In genomic region chr2:176093889-176094232, GRCh38 we compare ENCODE assay signal across 18 cellular contexts. TPM values are rescaled to one million over a fixed set of nuclear protein-coding genes. Genes with fewer than 3 reads are reported as not detected.
A peak's percentile ranks its signal among the peaks of the same experiment; 100 is the strongest.
DNase-seq lines count a peak whose midpoint lies in the region; ATAC-seq, FAIRE-seq and TF ChIP-seq lines count a peak whose summit lies in the region.
"Had no signal": no experiment of that assay in that cellular context is flagged by ENCODE, and none has a peak within 500 bp of the region (broad histone marks: within the 10 kb centered on the region; RNA-seq: fewer than 3 reads in every experiment).

No MANE protein-coding gene starts in this region.

- ATAC-seq in GM12878: no peak
- ATAC-seq: activated naive CD4-positive, alpha-beta T cell treated with anti-CD3 and anti-CD28 coated beads, Interleukin-2, amount 50 U/mL, for 72 hours had no signal

- H3K36me3 ChIP-seq in HEK293 (ENCODE audit: control insufficient read depth in 2 of 2, insufficient read depth in 1 of 2, low read length in 2 of 2) (peaks cover 0 to 16% of the 10 kb centered on the region in 2 experiments; a peak in 1 of 3 replicates), GM12878 (ENCODE audit: control insufficient read depth in 2 of 2, insufficient read depth in 2 of 2, low read length in 1 of 2) (no peaks in the 10 kb centered on the region)
- H3K36me3 ChIP-seq: stomach had no signal

- no peaks in the 10 kb centered on the region for H3K79me2 ChIP-seq in GM12878 (ENCODE audit: control insufficient read depth, insufficient read depth, low read length)

- peak; percentile 57 for DNase-seq in activated CD4-positive, alpha-beta T cell treated with anti-CD3 and anti-CD28 coated beads, Interleukin-2, amount 10 ng/mL, durations not matched to agents 24 days and 14 days
- no peak for DNase-seq in activated CD4-positive, alpha-beta T cell treated with anti-CD3 and anti-CD28 coated beads for 1 hour
- DNase-seq in GM12878 (ENCODE audit: low read depth, low spot score): no peak
- no peak for DNase-seq in neural crest cell (ENCODE audit: low read depth, low spot score)
- no peak for DNase-seq in GDM1 (lab: John Stamatoyannopoulos, UW)
- no peak for DNase-seq in KBM-7
- no peak for DNase-seq in NCI-H2107 (lab: John Stamatoyannopoulos, UW)
- DNase-seq: ACHN, caudate nucleus, NCI-H1105, SIG-M5 had no signal

- H3K9me3 Mint-ChIP-seq in activated CD4-positive, alpha-beta T cell treated with anti-CD3 and anti-CD28 coated beads, Interleukin-2, amount 10 ng/mL, durations not matched to agents 24 days and 14 days: peaks cover 4% of the 10 kb centered on the region
- no peaks in the 10 kb centered on the region for H3K9me3 Mint-ChIP-seq in neural crest cell
- H3K9me3 Mint-ChIP-seq: activated naive CD4-positive, alpha-beta T cell treated with anti-CD3 and anti-CD28 coated beads, Interleukin-2, amount 50 U/mL, for 72 hours had no signal

- in situ Hi-C loops in GM12878 (cut with MboI) (no loop called here), KBM-7 (cut with MboI; ENCODE audit: low pct_unique_long_range_greater_than_20kb, low sequenced_read_pairs) (loop anchor here (25.0 kb wide), 2 partner anchors 407 to 732 kb away; no protein-coding TSS in a partner anchor)

- peak overlapping the region; percentile 55; the same call in 1 of the 2 replicates for H3K4me3 ChIP-seq in HEK293 (ENCODE audit: low read depth, low read length)
- no peak overlapping the region for H3K4me3 ChIP-seq in GM12878

- peaks cover 87% of the 10 kb centered on the region for H3K27me3 Mint-ChIP-seq in activated CD4-positive, alpha-beta T cell treated with anti-CD3 and anti-CD28 coated beads, Interleukin-2, amount 10 ng/mL, durations not matched to agents 24 days and 14 days
- peaks cover 96% of the 10 kb centered on the region for H3K27me3 Mint-ChIP-seq in neural crest cell (ENCODE audit: low read depth)

- WGBS in GM12878 (ENCODE audit: insufficient coverage, insufficient replicate concordance, low lambda C conversion rate, missing lambda C conversion rate): 7% methylated on average over 8 of the region's 8 CpGs

- no peak for TF ChIP-seq RAD21 in GM12878 (IDR thresholded peaks at IDR 0.05; ENCODE audit: insufficient read depth, low read depth, low read length)

- SMC1A ChIA-PET in GM12878 (lab: Charles Lee; ENCODE audit: uncharacterized antibody, unreplicated experiment): interaction anchor here (4.7 kb wide), 1 partner anchor 405 kb away, joined by 56 read pairs; no protein-coding TSS in a partner anchor

- TF ChIP-seq POLR2A in GM12878 (IDR thresholded peaks at IDR 0.05; ENCODE audit: low read depth, low read length): no peak

- H2AFZ ChIP-seq in GM12878 (ENCODE audit: control insufficient read depth, low read depth, low read length): no peak overlapping the region

- BruUV-seq in GM12878 (replicated peaks; lab: Mats Ljungman, UMichigan): no TSS peak

- H3K9me3 ChIP-seq in HEK293 (ENCODE audit: control insufficient read depth, insufficient read depth, low read depth, low read length): no peaks in the 10 kb centered on the region
- no peaks in the 10 kb centered on the region for H3K9me3 ChIP-seq in GM12878 (replicated peaks; ENCODE audit: control insufficient read depth, insufficient read depth, low read length)

- TF ChIP-seq CTCF in HEK293 (tag by site-specific recombination; IDR thresholded peaks at IDR 0.05): no peak
- TF ChIP-seq CTCF in GM12878 (IDR thresholded peaks at IDR 0.05 in 2 of 3, conservative IDR thresholded peaks at IDR 0.05 in 1 of 3; ENCODE audit: control insufficient read depth in 2 of 3, extremely low read depth in 1 of 3, insufficient read depth in 1 of 3, low read depth in 3 of 3, low read length in 3 of 3): no peak
- TF ChIP-seq CTCF in neural crest cell (conservative IDR thresholded peaks at IDR 0.05): no peak

- H3K9ac ChIP-seq in GM12878 (ENCODE audit: control insufficient read depth, insufficient read depth, low read length): no peak overlapping the region

- H3K4me3 Mint-ChIP-seq in activated CD4-positive, alpha-beta T cell treated with anti-CD3 and anti-CD28 coated beads, Interleukin-2, amount 10 ng/mL, durations not matched to agents 24 days and 14 days: peak overlapping the region; percentile 1
- peak overlapping the region; percentile 5 for H3K4me3 Mint-ChIP-seq in neural crest cell

- no peak overlapping the region for H3K4me2 ChIP-seq in GM12878 (ENCODE audit: control insufficient read depth, insufficient read depth)

- intact Hi-C loops in activated CD4-positive, alpha-beta T cell treated with anti-CD3 and anti-CD28 coated beads, Interleukin-2, amount 10 ng/mL, durations not matched to agents 24 days and 14 days (cut with micrococcal nuclease): no loop called here
- intact Hi-C loops in GM12878 (cut with micrococcal nuclease; ENCODE audit: unreplicated experiment): no loop called here

- POLR2A ChIA-PET in HEK293 (lab: Yijun Ruan, JAX) (interaction anchor here (0.6 to 6.7 kb wide), 3 partner anchors 12 to 93 kb away, joined by 3 to 75 read pairs (median 3); partner anchors contain the start of gene HOXD11), GM12878 (lab: Charles Lee) (no interaction called here)

- no peak for TF ChIP-seq EP300 in GM12878 (IDR thresholded peaks at IDR 0.05; ENCODE audit: borderline replicate concordance in 1 of 2, control insufficient read depth in 1 of 2, low read depth in 2 of 2, low read length in 2 of 2)

- RAD21 ChIA-PET in GM12878 (lab: Charles Lee; ENCODE audit: unreplicated experiment): no interaction called here

- H3K36me3 Mint-ChIP-seq in activated CD4-positive, alpha-beta T cell treated with anti-CD3 and anti-CD28 coated beads, Interleukin-2, amount 10 ng/mL, durations not matched to agents 24 days and 14 days (ENCODE audit: low read depth): peaks cover 3% of the 10 kb centered on the region
- H3K36me3 Mint-ChIP-seq in neural crest cell (ENCODE audit: low read depth): peaks cover 3% of the 10 kb centered on the region

- peak overlapping the region; percentile 84; the same call in 1 of the 2 replicates for H3K27ac ChIP-seq in HEK293 (ENCODE audit: extremely low read depth, low read depth, low read length)
- no peak overlapping the region for H3K27ac ChIP-seq in GM12878 (ENCODE audit: control insufficient read depth, insufficient read depth)
- H3K27ac ChIP-seq: stomach had no signal

- H3K27ac Mint-ChIP-seq in activated CD4-positive, alpha-beta T cell treated with anti-CD3 and anti-CD28 coated beads, Interleukin-2, amount 10 ng/mL, durations not matched to agents 24 days and 14 days: peak overlapping the region; percentile 21
- no peak overlapping the region for H3K27ac Mint-ChIP-seq in neural crest cell (ENCODE audit: unreplicated experiment)

- no peak for FAIRE-seq in GM12878 (lab: Jason Lieb, UNC)
- FAIRE-seq: G401.6, urothelium cell line had no signal

- H4K20me1 ChIP-seq in GM12878 (ENCODE audit: control insufficient read depth, insufficient read depth): no peaks in the 10 kb centered on the region

- CTCF ChIA-PET in HEK293 (lab: Yijun Ruan, JAX) (interaction anchor here (0.6 to 0.8 kb wide), 4 partner anchors 14 to 1257 kb away, joined by 3 to 4 read pairs (median 3); no protein-coding TSS in a partner anchor), GM12878 (lab: Yijun Ruan, JAX) (interaction anchor here (1.3 kb wide), 1 partner anchor 404 kb away, joined by 5 read pairs; no protein-coding TSS in a partner anchor)

- peaks cover 6% of the 10 kb centered on the region for H3K4me1 ChIP-seq in HEK293 (ENCODE audit: control insufficient read depth, insufficient read depth, low read length)
- peaks cover 3% of the 10 kb centered on the region; the same call in 1 of the 2 replicates for H3K4me1 ChIP-seq in GM12878 (ENCODE audit: control insufficient read depth, insufficient read depth, low read length)

- H3K27me3 ChIP-seq in GM12878 (replicated peaks in 1 of 2; ENCODE audit: control insufficient read depth in 2 of 2, insufficient read depth in 2 of 2, low read length in 1 of 2): peaks cover 13 to 36% of the 10 kb centered on the region in 2 experiments

- peaks cover 14% of the 10 kb centered on the region for H3K4me1 Mint-ChIP-seq in activated CD4-positive, alpha-beta T cell treated with anti-CD3 and anti-CD28 coated beads, Interleukin-2, amount 10 ng/mL, durations not matched to agents 24 days and 14 days
- peaks cover 25% of the 10 kb centered on the region for H3K4me1 Mint-ChIP-seq in neural crest cell

RNA-seq across cellular contexts. Expression of gene HOXD13, which starts 1.3 kb away (rescaled TPM):
- not detected in 2 replicates for total RNA-seq in activated CD4-positive, alpha-beta T cell treated with anti-CD3 and anti-CD28 coated beads, Interleukin-2, amount 10 ng/mL, durations not matched to agents 24 days and 14 days
- not detected in 2 replicates for total RNA-seq in GM12878 (2013; cell fraction: nucleolus; rRNA removed)
- total RNA-seq in GM12878 (2014; rRNA removed): not detected in 2 replicates
- total RNA-seq in GM12878 (2014; rRNA removed; fragmentation: Illumina TruSeq; extraction: Trizol): not detected in 2 replicates
- not detected in 2 replicates for total RNA-seq in GM12878 (2021)
- polyA plus RNA-seq in GM12878 (2011; ENCODE audit: low read depth): not detected
- not detected in 2 replicates for polyA plus RNA-seq in GM12878 (2011; rRNA removed)
- polyA plus RNA-seq in GM12878 (2011; cell fraction: cytosol; rRNA removed): not detected in 2 replicates
- polyA plus RNA-seq in GM12878 (2011; cell fraction: nucleus; rRNA removed): not detected in 2 replicates
- not detected in 2 replicates for polyA plus RNA-seq in GM12878 (2012)
- polyA plus RNA-seq in GM12878 (2014; fragmentation: Illumina TruSeq; extraction: Trizol): not detected in 2 replicates
- not detected for polyA plus RNA-seq in GM12878 (2014; fragmentation: Nextera tagmentation; extraction: Ambion mirVana)
- not detected in 2 replicates for polyA plus RNA-seq in GM12878 (2014; rRNA removed)
- polyA plus RNA-seq in GM12878 (2016; fragmentation: Nextera tagmentation; extraction: Ambion mirVana): not detected
- not detected in 2 replicates for polyA minus RNA-seq in GM12878 (2011; rRNA and poly(A)+ RNA removed)
- polyA minus RNA-seq in GM12878 (2011; cell fraction: cytosol; rRNA and poly(A)+ RNA removed): not detected in 2 replicates
- polyA minus RNA-seq in GM12878 (2011; cell fraction: nucleus; rRNA and poly(A)+ RNA removed): not detected in 2 replicates
- total RNA-seq in neural crest cell: not detected in 2 replicates
- total RNA-seq: activated CD8-positive, alpha-beta memory T cell treated with anti-CD3 and anti-CD28 coated beads for 36 hours; activated naive CD4-positive, alpha-beta T cell treated with anti-CD3 and anti-CD28 coated beads, Interleukin-2, amount 50 U/mL, for 72 hours; pulmonary artery endothelial cell; stomach had no signal
- polyA plus RNA-seq: stomach had no signal

RNA-seq across cellular contexts. Expression of gene HOXD12, which starts 5.7 kb away (rescaled TPM):
- total RNA-seq in activated CD4-positive, alpha-beta T cell treated with anti-CD3 and anti-CD28 coated beads, Interleukin-2, amount 10 ng/mL, durations not matched to agents 24 days and 14 days: not detected in 2 replicates
- not detected in 2 replicates for total RNA-seq in GM12878 (2013; cell fraction: nucleolus; rRNA removed)
- total RNA-seq in GM12878 (2014; rRNA removed) (not detected in 2 replicates), GM12878 (2014; rRNA removed; fragmentation: Illumina TruSeq; extraction: Trizol) (not detected in 2 replicates), GM12878 (2021) (not detected in 2 replicates), neural crest cell (not detected in 2 replicates)
- not detected for polyA plus RNA-seq in GM12878 (2011; ENCODE audit: low read depth)
- polyA plus RNA-seq in GM12878 (2011; rRNA removed) (not detected in 2 replicates), GM12878 (2014; fragmentation: Illumina TruSeq; extraction: Trizol) (not detected in 2 replicates), GM12878 (2014; fragmentation: Nextera tagmentation; extraction: Ambion mirVana) (not detected), GM12878 (2014; rRNA removed) (not detected in 2 replicates), GM12878 (2016; fragmentation: Nextera tagmentation; extraction: Ambion mirVana) (not detected)
- not detected in 2 replicates for polyA plus RNA-seq in GM12878 (2011; cell fraction: cytosol; rRNA removed)
- polyA plus RNA-seq in GM12878 (2011; cell fraction: nucleus; rRNA removed): not detected in 2 replicates
- not detected in 2 replicates for polyA plus RNA-seq in GM12878 (2012)
- polyA minus RNA-seq in GM12878 (2011; rRNA and poly(A)+ RNA removed): not detected in 2 replicates
- polyA minus RNA-seq in GM12878 (2011; cell fraction: cytosol; rRNA and poly(A)+ RNA removed): not detected in 2 replicates
- polyA minus RNA-seq in GM12878 (2011; cell fraction: nucleus; rRNA and poly(A)+ RNA removed): not detected in 2 replicates
- total RNA-seq: activated CD8-positive, alpha-beta memory T cell treated with anti-CD3 and anti-CD28 coated beads for 36 hours; activated naive CD4-positive, alpha-beta T cell treated with anti-CD3 and anti-CD28 coated beads, Interleukin-2, amount 50 U/mL, for 72 hours; pulmonary artery endothelial cell; stomach had no signal
- polyA plus RNA-seq: stomach had no signal

RNA-seq across cellular contexts. Expression of gene EVX2, which starts 10.1 kb away (rescaled TPM):
- not detected in 2 replicates for total RNA-seq in activated CD4-positive, alpha-beta T cell treated with anti-CD3 and anti-CD28 coated beads, Interleukin-2, amount 10 ng/mL, durations not matched to agents 24 days and 14 days
- not detected in 2 replicates for total RNA-seq in GM12878 (2013; cell fraction: nucleolus; rRNA removed)
- total RNA-seq in GM12878 (2014; rRNA removed) (not detected in 2 replicates), GM12878 (2014; rRNA removed; fragmentation: Illumina TruSeq; extraction: Trizol) (not detected in 2 replicates), GM12878 (2021) (not detected in 2 replicates), neural crest cell (0.43 and 0.44 TPM in 2 replicates)
- not detected for polyA plus RNA-seq in GM12878 (2011; ENCODE audit: low read depth)
- polyA plus RNA-seq in GM12878 (2011; rRNA removed) (not detected in 2 replicates), GM12878 (2014; fragmentation: Illumina TruSeq; extraction: Trizol) (not detected in 2 replicates), GM12878 (2014; fragmentation: Nextera tagmentation; extraction: Ambion mirVana) (not detected), GM12878 (2014; rRNA removed) (not detected in 2 replicates), GM12878 (2016; fragmentation: Nextera tagmentation; extraction: Ambion mirVana) (not detected)
- polyA plus RNA-seq in GM12878 (2011; cell fraction: cytosol; rRNA removed): not detected in 2 replicates
- polyA plus RNA-seq in GM12878 (2011; cell fraction: nucleus; rRNA removed): not detected in 2 replicates
- not detected in 2 replicates for polyA plus RNA-seq in GM12878 (2012)
- polyA minus RNA-seq in GM12878 (2011; rRNA and poly(A)+ RNA removed): not detected in 2 replicates
- polyA minus RNA-seq in GM12878 (2011; cell fraction: cytosol; rRNA and poly(A)+ RNA removed): not detected in 2 replicates
- polyA minus RNA-seq in GM12878 (2011; cell fraction: nucleus; rRNA and poly(A)+ RNA removed): not detected in 2 replicates
- total RNA-seq: activated CD8-positive, alpha-beta memory T cell treated with anti-CD3 and anti-CD28 coated beads for 36 hours; activated naive CD4-positive, alpha-beta T cell treated with anti-CD3 and anti-CD28 coated beads, Interleukin-2, amount 50 U/mL, for 72 hours; pulmonary artery endothelial cell; stomach had no signal
- polyA plus RNA-seq: stomach had no signal

RNA-seq across cellular contexts. Expression of gene HOXD11, which starts 13.2 kb away (rescaled TPM):
- not detected in 2 replicates for total RNA-seq in activated CD4-positive, alpha-beta T cell treated with anti-CD3 and anti-CD28 coated beads, Interleukin-2, amount 10 ng/mL, durations not matched to agents 24 days and 14 days
- not detected in 2 replicates for total RNA-seq in GM12878 (2013; cell fraction: nucleolus; rRNA removed)
- not detected in 2 replicates for total RNA-seq in GM12878 (2014; rRNA removed)
- total RNA-seq in GM12878 (2014; rRNA removed; fragmentation: Illumina TruSeq; extraction: Trizol): not detected in 2 replicates
- total RNA-seq in GM12878 (2021): not detected in 2 replicates
- not detected for polyA plus RNA-seq in GM12878 (2011; ENCODE audit: low read depth)
- not detected in 2 replicates for polyA plus RNA-seq in GM12878 (2011; rRNA removed)
- polyA plus RNA-seq in GM12878 (2011; cell fraction: cytosol; rRNA removed): not detected in 2 replicates
- polyA plus RNA-seq in GM12878 (2011; cell fraction: nucleus; rRNA removed): not detected in 2 replicates
- polyA plus RNA-seq in GM12878 (2012): not detected in 2 replicates
- polyA plus RNA-seq in GM12878 (2014; fragmentation: Illumina TruSeq; extraction: Trizol): not detected in 2 replicates
- polyA plus RNA-seq in GM12878 (2014; fragmentation: Nextera tagmentation; extraction: Ambion mirVana): not detected
- polyA plus RNA-seq in GM12878 (2014; rRNA removed): not detected in 2 replicates
- not detected for polyA plus RNA-seq in GM12878 (2016; fragmentation: Nextera tagmentation; extraction: Ambion mirVana)
- not detected in 2 replicates for polyA minus RNA-seq in GM12878 (2011; rRNA and poly(A)+ RNA removed)
- polyA minus RNA-seq in GM12878 (2011; cell fraction: cytosol; rRNA and poly(A)+ RNA removed): 0.94 TPM in 1 of 2 replicates, not detected in the other
- polyA minus RNA-seq in GM12878 (2011; cell fraction: nucleus; rRNA and poly(A)+ RNA removed): not detected in 2 replicates
- total RNA-seq in neural crest cell: not detected in 2 replicates
- total RNA-seq: activated CD8-positive, alpha-beta memory T cell treated with anti-CD3 and anti-CD28 coated beads for 36 hours; activated naive CD4-positive, alpha-beta T cell treated with anti-CD3 and anti-CD28 coated beads, Interleukin-2, amount 50 U/mL, for 72 hours; pulmonary artery endothelial cell; stomach had no signal
- polyA plus RNA-seq: stomach had no signal

RNA-seq across cellular contexts. Expression of gene HOXD10, which starts 22.7 kb away (rescaled TPM):
- not detected in 2 replicates for total RNA-seq in activated CD4-positive, alpha-beta T cell treated with anti-CD3 and anti-CD28 coated beads, Interleukin-2, amount 10 ng/mL, durations not matched to agents 24 days and 14 days
- total RNA-seq in GM12878 (2013; cell fraction: nucleolus; rRNA removed): not detected in 2 replicates
- total RNA-seq in GM12878 (2014; rRNA removed) (not detected in 2 replicates), GM12878 (2014; rRNA removed; fragmentation: Illumina TruSeq; extraction: Trizol) (not detected in 2 replicates), GM12878 (2021) (not detected in 2 replicates), neural crest cell (not detected in 2 replicates)
- polyA plus RNA-seq in GM12878 (2011; ENCODE audit: low read depth): not detected
- polyA plus RNA-seq in GM12878 (2011; rRNA removed) (not detected in 2 replicates), GM12878 (2014; fragmentation: Illumina TruSeq; extraction: Trizol) (not detected in 2 replicates), GM12878 (2014; fragmentation: Nextera tagmentation; extraction: Ambion mirVana) (not detected), GM12878 (2014; rRNA removed) (not detected in 2 replicates), GM12878 (2016; fragmentation: Nextera tagmentation; extraction: Ambion mirVana) (not detected)
- polyA plus RNA-seq in GM12878 (2011; cell fraction: cytosol; rRNA removed): not detected in 2 replicates
- polyA plus RNA-seq in GM12878 (2011; cell fraction: nucleus; rRNA removed): not detected in 2 replicates
- not detected in 2 replicates for polyA plus RNA-seq in GM12878 (2012)
- not detected in 2 replicates for polyA minus RNA-seq in GM12878 (2011; rRNA and poly(A)+ RNA removed)
- polyA minus RNA-seq in GM12878 (2011; cell fraction: cytosol; rRNA and poly(A)+ RNA removed): not detected in 2 replicates
- not detected in 2 replicates for polyA minus RNA-seq in GM12878 (2011; cell fraction: nucleus; rRNA and poly(A)+ RNA removed)
- total RNA-seq: activated CD8-positive, alpha-beta memory T cell treated with anti-CD3 and anti-CD28 coated beads for 36 hours; activated naive CD4-positive, alpha-beta T cell treated with anti-CD3 and anti-CD28 coated beads, Interleukin-2, amount 50 U/mL, for 72 hours; pulmonary artery endothelial cell had no signal
- polyA plus RNA-seq: stomach had no signal
